Comparison of ENCODE assay signal across 14 cellular contexts in genomic region chr1:2073382-2074230, GRCh38. TPM values are rescaled to one million over a fixed set of nuclear protein-coding genes. Genes with fewer than 3 reads are reported as not detected.
A peak's percentile ranks its signal among the peaks of the same experiment; 100 is the strongest.
DNase-seq lines count a peak whose midpoint lies in the region; ATAC-seq, FAIRE-seq and TF ChIP-seq lines count a peak whose summit lies in the region.
"Had no signal": no experiment of that assay in that cellular context is flagged by ENCODE, and none has a peak within 500 bp of the region (broad histone marks: within the 10 kb centered on the region; RNA-seq: fewer than 3 reads in every experiment).

No MANE protein-coding gene starts in this region.

- H3K4me1 Mint-ChIP-seq in nephron progenitor cell, result peaks cover 47% of the 10 kb centered on the region

- no peaks in the 10 kb centered on the region for H3K27me3 Mint-ChIP-seq in nephron progenitor cell (ENCODE audit: low read depth, poor library complexity)

- TF ChIP-seq EP300 in tibial nerve (IDR thresholded peaks at IDR 0.05), result no peak

- H3K4me3 Mint-ChIP-seq in nephron progenitor cell, result peak overlapping the region; percentile 48

- H3K36me3 ChIP-seq in BJ (ENCODE audit: control insufficient read depth, insufficient read depth, low read length) (no peaks in the 10 kb centered on the region), tibial nerve (no peaks in the 10 kb centered on the region)

- POLR2A ChIA-PET in BJ (lab: Charles Lee), result no interaction called here

- H3K27me3 ChIP-seq in BJ (ENCODE audit: control insufficient read depth, insufficient read depth, low read length) (peaks cover 8% of the 10 kb centered on the region), tibial nerve (peaks cover 0 to 59% of the 10 kb centered on the region in 2 donors)
- H3K27me3 ChIP-seq: transverse colon had no signal

- H3K4me1 ChIP-seq in tibial nerve, result peaks cover 0 to 7% (median 0%) of the 10 kb centered on the region in 4 donors
- H3K4me1 ChIP-seq: lower lobe of right lung had no signal

- FAIRE-seq in H54 (lab: Jason Lieb, UNC), result no peak

- ATAC-seq in HG02885 (IDR thresholded peaks at IDR 0.05; ENCODE audit: poor library complexity, unreplicated experiment), result no peak
- ATAC-seq: lower lobe of right lung had no signal

- CTCF ChIA-PET in BJ (lab: Yijun Ruan, JAX), result interaction anchor here (1.9 kb wide), 1 partner anchor 17 kb away, joined by 5 read pairs; no protein-coding TSS in a partner anchor

- H3K4me3 ChIP-seq in BJ (ENCODE audit: low read depth, low read length) (peak overlapping the region; percentile 50), choroid plexus epithelial cell (ENCODE audit: low read depth, low read length) (peak overlapping the region; percentile 51), tibial nerve (peak overlapping the region in 1 of 4 donors; percentile 14)
- H3K4me3 ChIP-seq: lower lobe of right lung had no signal

- TF ChIP-seq POLR2A in tibial nerve (IDR thresholded peaks at IDR 0.05) (no peak), H54 (IDR thresholded peaks at IDR 0.05; ENCODE audit: low read depth, low read length) (no peak)

- peaks cover 0 to 25% (median 3%) of the 10 kb centered on the region in 4 donors for H3K9me3 ChIP-seq in tibial nerve

- in situ Hi-C loops in KBM-7 (cut with MboI; ENCODE audit: low pct_unique_long_range_greater_than_20kb, low sequenced_read_pairs), result no loop called here

- H3K9me3 Mint-ChIP-seq in nephron progenitor cell, result peaks cover 20% of the 10 kb centered on the region

- 24 to 33% methylated on average over 37 to 59 of the region's 59 CpGs for whole genome bisulfite sequencing in tibial nerve, 2 donors

- no peak overlapping the region for H3K27ac ChIP-seq in tibial nerve
- H3K27ac ChIP-seq: lower lobe of right lung had no signal

- no peak overlapping the region for H3K27ac Mint-ChIP-seq in nephron progenitor cell

- no peak for TF ChIP-seq CTCF in BJ (IDR thresholded peaks at IDR 0.05; ENCODE audit: insufficient read depth, low read depth, low read length)
- no peak for TF ChIP-seq CTCF in choroid plexus epithelial cell (conservative IDR thresholded peaks at IDR 0.05; ENCODE audit: low read depth, low read length)
- TF ChIP-seq CTCF in nephron progenitor cell (IDR thresholded peaks at IDR 0.05), result no peak
- no peak for TF ChIP-seq CTCF in tibial nerve (IDR thresholded peaks at IDR 0.05)

- DNase-seq in BJ (ENCODE audit: low read depth), result no peak
- peak; percentile 30 for DNase-seq in NCI-H1694 (lab: John Stamatoyannopoulos, UW)
- DNase-seq in choroid plexus epithelial cell (ENCODE audit: low read depth), result peak; percentile 61
- DNase-seq in nephron progenitor cell, result peak; percentile 54
- no peak for DNase-seq in tibial nerve (ENCODE audit: low spot score in 2 of 2)
- no peak for DNase-seq in KBM-7
- no peak for DNase-seq in H54 (ENCODE audit: insufficient read length, low spot score)
- DNase-seq: effector memory CD4-positive, alpha-beta T cell; GF-D8; lower lobe of right lung; NCI-H187; stimulated activated CD4-positive, alpha-beta T cell treated with anti-CD3 and anti-CD28 coated beads, Interleukin-2, amount 100 ng/mL, for 24 hours; transverse colon had no signal

- peaks cover 20% of the 10 kb centered on the region for H3K36me3 Mint-ChIP-seq in nephron progenitor cell (ENCODE audit: low read depth)

RNA-seq across cellular contexts. Expression of gene PRKCZ, which starts 23.4 kb away (rescaled TPM):
- polyA plus RNA-seq in BJ (2011; rRNA removed), result 1.8 and 2.3 TPM in 2 replicates
- 0.81 and 1.5 TPM in 2 replicates for polyA minus RNA-seq in BJ (2011; rRNA and poly(A)+ RNA removed)
- 1 to 10 TPM; 2.0 to 3.9 (median 2.8) TPM for total RNA-seq in tibial nerve

RNA-seq across cellular contexts. Expression of gene GABRD, which starts 54.5 kb away (rescaled TPM):
- not detected in 2 replicates for polyA plus RNA-seq in BJ (2011; rRNA removed)
- polyA minus RNA-seq in BJ (2011; rRNA and poly(A)+ RNA removed), result not detected in 2 replicates
- 1 to 10 TPM in 1 of 4 donors, not detected in 3; 1.0 TPM for total RNA-seq in tibial nerve
- total RNA-seq: transverse colon had no signal

Comparison
In these comparisons a context has a peak if more than half of its experiments do, and no peak if none do; other contexts are left out.
1. DNase-seq: peak in NCI-H1694 (single experiment), choroid plexus epithelial cell (single experiment) and nephron progenitor cell (single experiment); none in BJ (single experiment), tibial nerve (0 of 2), KBM-7 (single experiment) and H54 (single experiment).